Comparison of ENCODE assay signal across 18 cellular contexts in the genomic region with DNA sequence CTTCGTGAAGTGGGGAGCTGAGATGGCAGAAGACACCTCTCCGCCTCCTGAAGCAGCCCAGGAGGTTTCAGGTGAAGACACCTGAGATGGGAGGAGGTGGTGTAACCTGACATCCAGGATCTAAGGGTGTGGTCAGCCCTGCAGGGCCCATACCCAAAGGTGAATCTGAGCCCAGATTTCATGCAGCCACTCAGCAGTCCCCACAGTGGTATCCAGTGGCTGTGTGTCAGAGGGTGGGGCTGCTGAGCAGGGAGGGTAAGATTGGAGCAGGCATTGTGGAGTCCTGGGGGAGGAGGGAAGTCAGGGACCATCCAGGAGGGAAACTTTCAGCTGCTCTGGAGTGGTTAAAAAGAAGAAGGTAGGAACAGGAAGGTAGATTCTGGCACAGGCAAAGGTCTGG. TPM values are rescaled to one million over a fixed set of nuclear protein-coding genes. Genes with fewer than 3 reads are reported as not detected.
A peak's percentile ranks its signal among the peaks of the same experiment; 100 is the strongest.
DNase-seq lines count a peak whose midpoint lies in the region; ATAC-seq and TF ChIP-seq lines count a peak whose summit lies in the region.
"Had no signal": no experiment of that assay in that cellular context is flagged by ENCODE, and none has a peak within 500 bp of the region (broad histone marks: within the 10 kb centered on the region; RNA-seq: fewer than 3 reads in every experiment).

No MANE protein-coding gene starts in this region.

- no peak overlapping the region for H3K27ac ChIP-seq in Panc1 (ENCODE audit: low read length)
- peak overlapping the region in 8 of 10 donors; percentile 27 to 83 (median 76) for H3K27ac ChIP-seq in heart right ventricle
- H3K27ac ChIP-seq in smooth muscle cell (ENCODE audit: low read depth): peak overlapping the region; percentile 64

- 97 to 100% methylated on average over 2 of the region's 2 CpGs for WGBS in heart right ventricle, 2 donors
- 90% methylated on average over 2 of the region's 2 CpGs for WGBS in smooth muscle cell (ENCODE audit: low lambda C conversion rate)

- H2AFZ ChIP-seq in smooth muscle cell (ENCODE audit: low read depth): no peak overlapping the region

- CTCF ChIA-PET in Panc1 (lab: Charles Lee): no interaction called here

- no peaks in the 10 kb centered on the region for H3F3A ChIP-seq in smooth muscle cell (ENCODE audit: low read depth)

- H3K27ac Mint-ChIP-seq in activated naive CD8-positive, alpha-beta T cell treated with anti-CD3 and anti-CD28 coated beads, Interleukin-2, amount 10 ng/mL, durations not matched to agents 7 days and 5 days: peak overlapping the region; percentile 15
- H3K27ac Mint-ChIP-seq in activated naive CD8-positive, alpha-beta T cell treated with anti-CD3 and anti-CD28 coated beads, Interleukin-2, amount 50 U/mL, for 24 hours: no peak overlapping the region

- H3K9me3 ChIP-seq in Panc1 (ENCODE audit: control insufficient read depth, insufficient read depth, low read depth, low read length) (no peaks in the 10 kb centered on the region), heart right ventricle (no peaks in the 10 kb centered on the region), smooth muscle cell (replicated peaks; ENCODE audit: low read depth) (no peaks in the 10 kb centered on the region)

- no peaks in the 10 kb centered on the region for H3K79me2 ChIP-seq in smooth muscle cell (ENCODE audit: low read depth)

- peak overlapping the region; percentile 93 for H3K4me2 ChIP-seq in smooth muscle cell

- H3K9me3 Mint-ChIP-seq in activated naive CD8-positive, alpha-beta T cell treated with anti-CD3 and anti-CD28 coated beads, Interleukin-2, amount 10 ng/mL, durations not matched to agents 7 days and 5 days: no peaks in the 10 kb centered on the region
- no peaks in the 10 kb centered on the region for H3K9me3 Mint-ChIP-seq in activated naive CD8-positive, alpha-beta T cell treated with anti-CD3 and anti-CD28 coated beads, Interleukin-2, amount 50 U/mL, for 24 hours
- H3K9me3 Mint-ChIP-seq: activated CD4-positive, alpha-beta T cell treated with anti-CD3 and anti-CD28 coated beads, Interleukin-2, amount 10 ng/mL, durations not matched to agents 7 days and 5 days; naive B cell had no signal

- H3K4me1 Mint-ChIP-seq in activated naive CD8-positive, alpha-beta T cell treated with anti-CD3 and anti-CD28 coated beads, Interleukin-2, amount 10 ng/mL, durations not matched to agents 7 days and 5 days: peaks cover 12% of the 10 kb centered on the region
- peaks cover 7% of the 10 kb centered on the region for H3K4me1 Mint-ChIP-seq in activated naive CD8-positive, alpha-beta T cell treated with anti-CD3 and anti-CD28 coated beads, Interleukin-2, amount 50 U/mL, for 24 hours

- H3K9ac ChIP-seq in smooth muscle cell (ENCODE audit: low read depth): no peak overlapping the region

- no TSS peak for BruUV-seq in Panc1 (replicated peaks; lab: Mats Ljungman, UMichigan)

- no peak for DNase-seq in activated naive CD8-positive, alpha-beta T cell treated with anti-CD3 and anti-CD28 coated beads, Interleukin-2, amount 10 ng/mL, durations not matched to agents 7 days and 5 days
- no peak for DNase-seq in activated naive CD8-positive, alpha-beta T cell treated with anti-CD3 and anti-CD28 coated beads, Interleukin-2, amount 50 U/mL, for 24 hours
- DNase-seq in Panc1 (ENCODE audit: low read depth, low spot score): no peak
- no peak for DNase-seq in heart right ventricle
- DNase-seq in smooth muscle cell (lab: John Stamatoyannopoulos, UW; ENCODE audit: unreplicated experiment): no peak
- DNase-seq in NCI-H187 treated with DMSO at 0.1 percent for 48 hours (lab: John Stamatoyannopoulos, UW): no peak
- no peak for DNase-seq in GM10266 (ENCODE audit: extremely low spot score)
- DNase-seq: ACHN; activated CD4-positive, alpha-beta T cell treated with anti-CD3 and anti-CD28 coated beads, Interleukin-2, amount 10 ng/mL, durations not matched to agents 7 days and 5 days; amygdala; cortex of kidney; hippocampal formation; naive B cell; NCI-H2107; NCI-H82; stimulated activated CD4-positive, alpha-beta T cell treated with anti-CD3 and anti-CD28 coated beads, Interleukin-2, amount 100 ng/mL, for 48 hours; stimulated activated CD8-positive, alpha-beta memory T cell treated with anti-CD3 and anti-CD28 coated beads, Interleukin-4, amount 100 ng/mL, for 48 hours had no signal

- H3K27me3 ChIP-seq in Panc1 (ENCODE audit: control insufficient read depth, insufficient read depth, low read length) (no peaks in the 10 kb centered on the region), heart right ventricle (peaks cover 0 to 6% (median 0%) of the 10 kb centered on the region in 7 donors), smooth muscle cell (ENCODE audit: low read depth) (no peaks in the 10 kb centered on the region)

- TF ChIP-seq CTCF in Panc1 (IDR thresholded peaks at IDR 0.05) (no peak), heart right ventricle (IDR thresholded peaks at IDR 0.05) (no peak), smooth muscle cell (IDR thresholded peaks at IDR 0.05; ENCODE audit: borderline replicate concordance, insufficient read depth, poor library complexity, severe bottlenecking) (no peak), GM10266 (IDR thresholded peaks at IDR 0.05; ENCODE audit: control insufficient read depth, insufficient read depth, low read depth, missing control alignments) (no peak)

- POLR2A ChIA-PET in activated naive CD8-positive, alpha-beta T cell treated with anti-CD3 and anti-CD28 coated beads, Interleukin-2, amount 10 ng/mL, durations not matched to agents 7 days and 5 days (lab: Charles Lee): interaction anchor here (1.4 kb wide), 1 partner anchor 47 kb away, joined by 5 read pairs; no protein-coding TSS in a partner anchor
- POLR2A ChIA-PET in Panc1 (lab: Charles Lee): no interaction called here

- H3K4me3 Mint-ChIP-seq in activated naive CD8-positive, alpha-beta T cell treated with anti-CD3 and anti-CD28 coated beads, Interleukin-2, amount 10 ng/mL, durations not matched to agents 7 days and 5 days: no peak overlapping the region
- H3K4me3 Mint-ChIP-seq in activated naive CD8-positive, alpha-beta T cell treated with anti-CD3 and anti-CD28 coated beads, Interleukin-2, amount 50 U/mL, for 24 hours: no peak overlapping the region

- H3K36me3 ChIP-seq in Panc1 (ENCODE audit: control insufficient read depth, insufficient read depth, low read length) (no peaks in the 10 kb centered on the region), heart right ventricle (no peaks in the 10 kb centered on the region), smooth muscle cell (ENCODE audit: low read depth) (no peaks in the 10 kb centered on the region)

- H3K27me3 Mint-ChIP-seq in activated naive CD8-positive, alpha-beta T cell treated with anti-CD3 and anti-CD28 coated beads, Interleukin-2, amount 10 ng/mL, durations not matched to agents 7 days and 5 days: peaks cover 3% of the 10 kb centered on the region
- H3K27me3 Mint-ChIP-seq in activated naive CD8-positive, alpha-beta T cell treated with anti-CD3 and anti-CD28 coated beads, Interleukin-2, amount 50 U/mL, for 24 hours: peaks cover 20% of the 10 kb centered on the region

- H3K4me3 ChIP-seq in Panc1 (ENCODE audit: low read depth in 2 of 2, low read length in 2 of 2): no peak overlapping the region
- H3K4me3 ChIP-seq in heart right ventricle: no peak overlapping the region
- H3K4me3 ChIP-seq in smooth muscle cell: no peak overlapping the region

- intact Hi-C loops in Panc1 (cut with micrococcal nuclease; ENCODE audit: unreplicated experiment): no loop called here
- intact Hi-C loops in heart right ventricle (cut with DNase I): loop anchor here in 1 of 10 donors (5.0 kb wide), 1 partner anchor 41 kb away; no protein-coding TSS in a partner anchor

- in situ Hi-C loops in Panc1 (cut with HindIII; ENCODE audit: low pct_unique_long_range_greater_than_20kb, low sequenced_read_pairs): no loop called here

- H3K4me1 ChIP-seq in Panc1 (ENCODE audit: control insufficient read depth, insufficient read depth, low read length): peaks cover 9% of the 10 kb centered on the region; the same call in 1 of the 2 replicates
- peaks cover 4 to 61% (median 23%) of the 10 kb centered on the region in 9 donors for H3K4me1 ChIP-seq in heart right ventricle
- H3K4me1 ChIP-seq in smooth muscle cell (ENCODE audit: low read depth): peaks cover 11% of the 10 kb centered on the region

- H3K36me3 Mint-ChIP-seq in activated naive CD8-positive, alpha-beta T cell treated with anti-CD3 and anti-CD28 coated beads, Interleukin-2, amount 10 ng/mL, durations not matched to agents 7 days and 5 days: no peaks in the 10 kb centered on the region
- no peaks in the 10 kb centered on the region for H3K36me3 Mint-ChIP-seq in activated naive CD8-positive, alpha-beta T cell treated with anti-CD3 and anti-CD28 coated beads, Interleukin-2, amount 50 U/mL, for 24 hours (ENCODE audit: low read depth)
- H3K36me3 Mint-ChIP-seq: naive B cell had no signal

- H4K20me1 ChIP-seq in smooth muscle cell (ENCODE audit: low read depth): no peaks in the 10 kb centered on the region

- no peak for ATAC-seq in activated naive CD8-positive, alpha-beta T cell treated with anti-CD3 and anti-CD28 coated beads, Interleukin-2, amount 10 ng/mL, durations not matched to agents 7 days and 5 days (ENCODE audit: low read depth)
- no peak for ATAC-seq in activated naive CD8-positive, alpha-beta T cell treated with anti-CD3 and anti-CD28 coated beads, Interleukin-2, amount 50 U/mL, for 24 hours
- 0 out of 2 replicates have a peak, but pooled peaks have one; percentile 40 for ATAC-seq in Panc1
- peak in 1 of 8 donors; percentile 46 for ATAC-seq in heart right ventricle
- ATAC-seq in HG02642 (IDR thresholded peaks at IDR 0.05; ENCODE audit: poor library complexity, unreplicated experiment): no peak

RNA-seq across cellular contexts. Expression of gene SMAD6, which starts 46.0 kb away (rescaled TPM):
- under 1 TPM; 0.91 to 0.94 TPM for total RNA-seq in activated naive CD8-positive, alpha-beta T cell treated with anti-CD3 and anti-CD28 coated beads, Interleukin-2, amount 10 ng/mL, durations not matched to agents 7 days and 5 days
- total RNA-seq in Panc1 (2021; ENCODE audit: unreplicated experiment) (45.9 TPM), heart right ventricle (10 to 100 TPM; 12.2 to 43.4 (median 20.6) TPM), smooth muscle cell (41.6 and 42.6 TPM in 2 replicates)
- polyA plus RNA-seq in Panc1 (2012; ENCODE audit: insufficient read length): 52.1 TPM
- polyA plus RNA-seq in heart right ventricle (10 to 100 TPM in 1 of 2 donors, 1 to 10 TPM in 1; 6.6 to 19.5 TPM), smooth muscle cell (37.9 and 44.0 TPM in 2 replicates)

Comparison
In these comparisons a context has a peak if more than half of its experiments do, and no peak if none do; other contexts are left out.
1. RNA of gene SMAD6, which starts 46.0 kb away (total RNA-seq): 45.9 TPM in Panc1 (single experiment), 41.6 to 42.6 TPM in smooth muscle cell and 12.2 to 43.4 TPM in heart right ventricle; 0.91 to 0.94 TPM in activated naive CD8-positive, alpha-beta T cell treated with anti-CD3 and anti-CD28 coated beads, Interleukin-2, amount 10 ng/mL, durations not matched to agents 7 days and 5 days; every median in the first group is over 4 times any median in the second.